1 cellular context compared by ENCODE assay signal in genomic region chr17:45296833-45297124, GRCh38.
TF ChIP-seq lines count a peak whose summit lies in the region.

No MANE protein-coding gene starts in this region.

TF ChIP-seq in GM12878, 131 proteins besides CTCF, POLR2A, EP300 and RAD21 (continued from another document):
- TF ChIP-seq BCLAF1 (IDR thresholded peaks at IDR 0.05) (no peak), PAX8 (IDR thresholded peaks at IDR 0.05) (no peak), BRCA1 (IDR thresholded peaks at IDR 0.05; ENCODE audit: low read depth, low read length) (no peak), KAT2A (conservative IDR thresholded peaks at IDR 0.05; ENCODE audit: control insufficient read depth, low read depth, low read length) (no peak), ATF7 (IDR thresholded peaks at IDR 0.05; ENCODE audit: low read depth) (no peak), ZBTB33 (IDR thresholded peaks at IDR 0.05) (no peak), E2F4 (IDR thresholded peaks at IDR 0.05; ENCODE audit: low read depth, low read length) (no peak), MTA3 (IDR thresholded peaks at IDR 0.05; ENCODE audit: borderline replicate concordance, low read length) (no peak)
